Comparison of ENCODE assay signal across 16 cellular contexts in genomic region chr2:201154615-201155014, GRCh38. TPM values are rescaled to one million over a fixed set of nuclear protein-coding genes. Genes with fewer than 3 reads are reported as not detected.
DNase-seq lines count a peak whose midpoint lies in the region; ATAC-seq, FAIRE-seq and TF ChIP-seq lines count a peak whose summit lies in the region.
"Had no signal": no experiment of that assay in that cellular context is flagged by ENCODE, and none has a peak within 500 bp of the region (broad histone marks: within the 10 kb centered on the region; RNA-seq: fewer than 3 reads in every experiment).

No MANE protein-coding gene starts in this region.

- H3K27me3 Mint-ChIP-seq in activated T-helper 17 cell treated with anti-CD3 and anti-CD28 coated beads, Interleukin-2, amount 50 U/mL, for 72 hours: no peaks in the 10 kb centered on the region

- POLR2A ChIA-PET in HepG2 (lab: Yijun Ruan, JAX): interaction anchor here (3.4 kb wide), 1 partner anchor 37 kb away, joined by 13 read pairs; no protein-coding TSS in a partner anchor

- H3K9ac ChIP-seq in HepG2 (ENCODE audit: insufficient read depth, low read depth, low read length): no peak overlapping the region

- H3K4me3 ChIP-seq in HepG2 (replicated peaks in 1 of 3; ENCODE audit: insufficient read depth in 1 of 3, low read depth in 2 of 3, low read length in 3 of 3): no peak overlapping the region
- H3K4me3 ChIP-seq in right lobe of liver: no peak overlapping the region
- H3K4me3 ChIP-seq in lung: no peak overlapping the region
- H3K4me3 ChIP-seq in upper lobe of left lung: no peak overlapping the region
- H3K4me3 ChIP-seq: breast epithelium, GM23338 had no signal

- H3K4me3 Mint-ChIP-seq in activated T-helper 17 cell treated with anti-CD3 and anti-CD28 coated beads, Interleukin-2, amount 50 U/mL, for 72 hours: no peak overlapping the region
- H3K4me3 Mint-ChIP-seq: GM23338 had no signal

- FAIRE-seq in HepG2 (lab: Jason Lieb, UNC): no peak
- FAIRE-seq: small intestine had no signal

- H3K27ac ChIP-seq in HepG2 (ENCODE audit: extremely low read length, insufficient read depth, low read length) (no peak overlapping the region), right lobe of liver (peak overlapping the region in 1 of 3 donors; percentile 48), lung (ENCODE audit: low read depth in 1 of 2, low read length in 1 of 2) (peak overlapping the region; percentile 30 to 62), upper lobe of left lung (peak overlapping the region in 3 of 4 donors; percentile 71 to 90 (median 80))
- H3K27ac ChIP-seq: breast epithelium had no signal

- CTCF ChIA-PET in HepG2 (lab: Yijun Ruan, JAX; ENCODE audit: low intra/inter-chr PET ratio, low total read pairs): no interaction called here

- no peak overlapping the region for H3K4me2 ChIP-seq in HepG2 (ENCODE audit: low read depth, low read length)
- H3K4me2 ChIP-seq: GM23338 had no signal

- no TSS peak for BruUV-seq in HepG2 (replicated peaks; lab: Mats Ljungman, UMichigan)

- intact Hi-C loops in HepG2 (cut with micrococcal nuclease; ENCODE audit: unreplicated experiment): no loop called here
- intact Hi-C loops in right lobe of liver (cut with DNase I): no loop called here

- no peak for TF ChIP-seq POLR2A in HepG2 (IDR thresholded peaks at IDR 0.05; ENCODE audit: insufficient read depth in 1 of 2, low read depth in 2 of 2, low read length in 2 of 2)
- TF ChIP-seq POLR2A in right lobe of liver (IDR thresholded peaks at IDR 0.05): no peak
- no peak for TF ChIP-seq POLR2A in upper lobe of left lung (IDR thresholded peaks at IDR 0.05)

- no peaks in the 10 kb centered on the region for H3K9me3 ChIP-seq in HepG2 (ENCODE audit: low read length)
- no peaks in the 10 kb centered on the region for H3K9me3 ChIP-seq in right lobe of liver
- H3K9me3 ChIP-seq in lung (ENCODE audit: control insufficient read depth in 2 of 2, insufficient read depth in 1 of 2, low read length in 1 of 2): no peaks in the 10 kb centered on the region
- H3K9me3 ChIP-seq in upper lobe of left lung: no peaks in the 10 kb centered on the region
- H3K9me3 ChIP-seq: breast epithelium had no signal

- TF ChIP-seq CTCF in HepG2 (CRISPR knock-in tag; IDR thresholded peaks at IDR 0.05) (no peak), right lobe of liver (IDR thresholded peaks at IDR 0.05) (no peak), lung (IDR thresholded peaks at IDR 0.05; ENCODE audit: control extremely low read depth, extremely low read depth) (no peak), upper lobe of left lung (IDR thresholded peaks at IDR 0.05) (no peak)

- H3K36me3 Mint-ChIP-seq in activated T-helper 17 cell treated with anti-CD3 and anti-CD28 coated beads, Interleukin-2, amount 50 U/mL, for 72 hours (ENCODE audit: low read depth): peaks cover 100% of the 10 kb centered on the region

- DNase-seq in HepG2 (ENCODE audit: low spot score): no peak
- no peak for DNase-seq in right lobe of liver
- DNase-seq in lung (ENCODE audit: low spot score): no peak
- DNase-seq in upper lobe of left lung: no peak
- DNase-seq: activated CD4-positive, alpha-beta T cell treated with anti-CD3 and anti-CD28 coated beads for 4 hours; activated effector memory CD4-positive, alpha-beta T cell treated with anti-CD3 and anti-CD28 coated beads, Interleukin-2, amount 50 U/mL, for 16 hours; effector CD8-positive, alpha-beta T cell; NCI-H69; occipital lobe; small intestine had no signal

- no peak for TF ChIP-seq RAD21 in HepG2 (CRISPR knock-in tag; IDR thresholded peaks at IDR 0.05)

- H3K4me1 ChIP-seq in HepG2 (ENCODE audit: insufficient read depth, low read length) (peaks cover 32% of the 10 kb centered on the region), right lobe of liver (peaks cover 0 to 6% (median 0%) of the 10 kb centered on the region in 4 donors), lung (ENCODE audit: control insufficient read depth in 2 of 2, insufficient read depth in 2 of 2, low read length in 2 of 2) (peaks cover 16 to 28% of the 10 kb centered on the region in 2 donors), upper lobe of left lung (peaks cover 67 to 87% (median 78%) of the 10 kb centered on the region in 4 donors)

- H3K27me3 ChIP-seq in HepG2 (ENCODE audit: control insufficient read depth in 1 of 2, insufficient read depth in 2 of 2, low read length in 2 of 2) (no peaks in the 10 kb centered on the region), right lobe of liver (no peaks in the 10 kb centered on the region), lung (ENCODE audit: control insufficient read depth, insufficient read depth) (no peaks in the 10 kb centered on the region), upper lobe of left lung (no peaks in the 10 kb centered on the region)
- H3K27me3 ChIP-seq: breast epithelium had no signal

- peaks cover 37% of the 10 kb centered on the region for H3K4me1 Mint-ChIP-seq in activated T-helper 17 cell treated with anti-CD3 and anti-CD28 coated beads, Interleukin-2, amount 50 U/mL, for 72 hours

- TF ChIP-seq EP300 in HepG2 (IDR thresholded peaks at IDR 0.05; ENCODE audit: low read depth in 2 of 2, low read length in 2 of 2) (no peak), HepG2 (CRISPR knock-in tag; IDR thresholded peaks at IDR 0.05; ENCODE audit: borderline replicate concordance) (no peak), upper lobe of left lung (IDR thresholded peaks at IDR 0.05) (no peak)

- H3K9me3 Mint-ChIP-seq in activated T-helper 17 cell treated with anti-CD3 and anti-CD28 coated beads, Interleukin-2, amount 50 U/mL, for 72 hours: no peaks in the 10 kb centered on the region
- H3K9me3 Mint-ChIP-seq: GM23338 had no signal

- H3K27ac Mint-ChIP-seq in activated T-helper 17 cell treated with anti-CD3 and anti-CD28 coated beads, Interleukin-2, amount 50 U/mL, for 72 hours: peak overlapping the region; percentile 81
- H3K27ac Mint-ChIP-seq: GM23338 had no signal

- no peak overlapping the region for H2AFZ ChIP-seq in HepG2 (ENCODE audit: low read length)
- H2AFZ ChIP-seq: GM23338 had no signal

- H3K36me3 ChIP-seq in HepG2 (replicated peaks in 1 of 2; ENCODE audit: control insufficient read depth in 1 of 2, insufficient read depth in 2 of 2, low read length in 2 of 2): peaks cover 12 to 59% of the 10 kb centered on the region in 2 experiments; a peak in 4 of 5 replicates
- H3K36me3 ChIP-seq in right lobe of liver: peaks cover 7 to 92% (median 45%) of the 10 kb centered on the region in 4 donors
- H3K36me3 ChIP-seq in lung (ENCODE audit: control insufficient read depth in 2 of 2, insufficient read depth in 2 of 2, low read length in 2 of 2): peaks cover 47% of the 10 kb centered on the region in 2 donors
- H3K36me3 ChIP-seq in upper lobe of left lung: peaks cover 30 to 97% (median 84%) of the 10 kb centered on the region in 4 donors

- H4K20me1 ChIP-seq in HepG2 (ENCODE audit: insufficient read depth, low read length): no peaks in the 10 kb centered on the region

- no peak for ATAC-seq in HepG2
- no peak for ATAC-seq in right lobe of liver
- no peak for ATAC-seq in activated T-helper 17 cell treated with anti-CD3 and anti-CD28 coated beads, Interleukin-2, amount 50 U/mL, for 72 hours (replicated peaks)
- no peak for ATAC-seq in lung (ENCODE audit: insufficient read depth, low FRiP score)
- no peak for ATAC-seq in upper lobe of left lung (ENCODE audit: low FRiP score in 2 of 2)
- ATAC-seq in GM18519 (IDR thresholded peaks at IDR 0.05; ENCODE audit: low FRiP score, unreplicated experiment): no peak
- no peak for ATAC-seq in GM18907 (IDR thresholded peaks at IDR 0.05; ENCODE audit: unreplicated experiment)
- no peak for ATAC-seq in GM21360 (IDR thresholded peaks at IDR 0.05; ENCODE audit: unreplicated experiment)
- ATAC-seq: GM23338 had no signal

- 28% methylated on average over 1 of the region's 1 CpG for WGBS in HepG2 (ENCODE audit: low lambda C conversion rate)
- WGBS in right lobe of liver (ENCODE audit: insufficient coverage, low coverage, low lambda C conversion rate, missing lambda C conversion rate): 58% methylated on average over 1 of the region's 1 CpG
- WGBS in lung, 2 donors: 64 to 83% methylated on average over 1 of the region's 1 CpG
- 73 to 89% methylated on average over 1 of the region's 1 CpG for WGBS in upper lobe of left lung, 2 donors

- peaks cover 3% of the 10 kb centered on the region for H3K79me2 ChIP-seq in HepG2 (ENCODE audit: insufficient read depth, low read length)

- in situ Hi-C loops in HepG2 (cut with HindIII; ENCODE audit: extremely low pct_ligation_motif_present, low pct_unique_long_range_greater_than_20kb): no loop called here

RNA-seq across cellular contexts. Expression of gene CASP10, which starts 28.3 kb away (rescaled TPM):
- total RNA-seq in HepG2 (2016; rRNA removed; fragmentation: Illumina TruSeq; extraction: Trizol): 22.2 and 31.1 TPM in 2 replicates
- 1.6 and 2.2 TPM in 2 replicates for total RNA-seq in HepG2 (2016; cell fraction: cytosol; rRNA removed; fragmentation: Illumina TruSeq; extraction: Trizol; ENCODE audit: low read depth)
- total RNA-seq in HepG2 (2016; cell fraction: insoluble cytoplasmic fraction; rRNA removed; fragmentation: Illumina TruSeq; extraction: Trizol): 22.9 and 30.3 TPM in 2 replicates
- 6.6 and 8.3 TPM in 2 replicates for total RNA-seq in HepG2 (2016; cell fraction: membrane; rRNA removed; fragmentation: Illumina TruSeq; extraction: Trizol)
- 26.9 and 27.1 TPM in 2 replicates for total RNA-seq in HepG2 (2016; cell fraction: nucleus; rRNA removed; fragmentation: Illumina TruSeq; extraction: Trizol)
- 23.8 and 25.1 TPM in 2 replicates for polyA plus RNA-seq in HepG2 (2011; rRNA removed)
- polyA plus RNA-seq in HepG2 (2011; cell fraction: cytosol; rRNA removed): 12.7 and 16.6 TPM in 2 replicates
- polyA plus RNA-seq in HepG2 (2011; cell fraction: nucleus; rRNA removed): 24.5 and 34.7 TPM in 2 replicates
- 11.2 and 17.0 TPM in 2 replicates for polyA plus RNA-seq in HepG2 (2012)
- polyA plus RNA-seq in HepG2 (2016; cell fraction: cytosol; fragmentation: Illumina TruSeq; extraction: Trizol; ENCODE audit: low read depth): 0.84 and 1.2 TPM in 2 replicates
- polyA plus RNA-seq in HepG2 (2016; cell fraction: insoluble cytoplasmic fraction; fragmentation: Illumina TruSeq; extraction: Trizol; ENCODE audit: low read depth): 14.4 and 15.3 TPM in 2 replicates
- polyA plus RNA-seq in HepG2 (2016; cell fraction: membrane; fragmentation: Illumina TruSeq; extraction: Trizol; ENCODE audit: low read depth): 1.9 and 2.2 TPM in 2 replicates
- polyA plus RNA-seq in HepG2 (2016; cell fraction: nucleus; fragmentation: Illumina TruSeq; extraction: Trizol; ENCODE audit: insufficient read depth, low read depth): 20.1 and 22.5 TPM in 2 replicates
- polyA minus RNA-seq in HepG2 (2011; rRNA and poly(A)+ RNA removed; ENCODE audit: low replicate concordance): 7.9 and 31.1 TPM in 2 replicates
- polyA minus RNA-seq in HepG2 (2011; cell fraction: cytosol; rRNA and poly(A)+ RNA removed): 14.6 and 20.1 TPM in 2 replicates
- 47.4 and 79.1 TPM in 2 replicates for polyA minus RNA-seq in HepG2 (2011; cell fraction: nucleus; rRNA and poly(A)+ RNA removed)
- total RNA-seq in right lobe of liver: 1 to 10 TPM; 4.2 to 9.4 (median 8.4) TPM
- total RNA-seq in activated T-helper 17 cell treated with anti-CD3 and anti-CD28 coated beads, Interleukin-2, amount 50 U/mL, for 72 hours: 10 to 100 TPM; 10.8 to 22.7 TPM
- total RNA-seq in lung: 10 to 100 TPM; 24.3 to 74.4 TPM
- polyA plus RNA-seq in lung: 1 to 10 TPM; 8.9 to 9.1 TPM
- total RNA-seq in upper lobe of left lung: 10 to 100 TPM; 21.1 to 67.1 (median 29.9) TPM

RNA-seq across cellular contexts. Expression of gene CFLAR, which starts 38.7 kb away (rescaled TPM):
- total RNA-seq in HepG2 (2016; rRNA removed; fragmentation: Illumina TruSeq; extraction: Trizol) (92.1 and 109 TPM in 2 replicates), right lobe of liver (10 to 100 TPM; 50.2 to 85.4 (median 66.3) TPM), lung (100 to 1,000 TPM; 294 to 345 TPM), upper lobe of left lung (1,000 to 10,000 TPM in 1 of 6 donors, 100 to 1,000 TPM in 5; 263 to 1,189 (median 435) TPM)
- total RNA-seq in HepG2 (2016; cell fraction: cytosol; rRNA removed; fragmentation: Illumina TruSeq; extraction: Trizol; ENCODE audit: low read depth): 30.7 and 32.1 TPM in 2 replicates
- 93.7 and 102 TPM in 2 replicates for total RNA-seq in HepG2 (2016; cell fraction: insoluble cytoplasmic fraction; rRNA removed; fragmentation: Illumina TruSeq; extraction: Trizol)
- total RNA-seq in HepG2 (2016; cell fraction: membrane; rRNA removed; fragmentation: Illumina TruSeq; extraction: Trizol): 40.1 and 45.4 TPM in 2 replicates
- total RNA-seq in HepG2 (2016; cell fraction: nucleus; rRNA removed; fragmentation: Illumina TruSeq; extraction: Trizol): 117 and 122 TPM in 2 replicates
- polyA plus RNA-seq in HepG2 (2011; rRNA removed) (37.3 and 43.8 TPM in 2 replicates), lung (100 to 1,000 TPM; 101 to 182 TPM)
- 20.7 and 26.9 TPM in 2 replicates for polyA plus RNA-seq in HepG2 (2011; cell fraction: cytosol; rRNA removed)
- polyA plus RNA-seq in HepG2 (2011; cell fraction: nucleus; rRNA removed): 67.5 and 77.8 TPM in 2 replicates
- 46.4 and 55.2 TPM in 2 replicates for polyA plus RNA-seq in HepG2 (2012)
- 12.3 and 18.6 TPM in 2 replicates for polyA plus RNA-seq in HepG2 (2016; cell fraction: cytosol; fragmentation: Illumina TruSeq; extraction: Trizol; ENCODE audit: low read depth)
- 85.8 and 89.0 TPM in 2 replicates for polyA plus RNA-seq in HepG2 (2016; cell fraction: insoluble cytoplasmic fraction; fragmentation: Illumina TruSeq; extraction: Trizol; ENCODE audit: low read depth)
- 27.6 and 32.5 TPM in 2 replicates for polyA plus RNA-seq in HepG2 (2016; cell fraction: membrane; fragmentation: Illumina TruSeq; extraction: Trizol; ENCODE audit: low read depth)
- 97.6 and 113 TPM in 2 replicates for polyA plus RNA-seq in HepG2 (2016; cell fraction: nucleus; fragmentation: Illumina TruSeq; extraction: Trizol; ENCODE audit: insufficient read depth, low read depth)
- 26.0 and 106 TPM in 2 replicates for polyA minus RNA-seq in HepG2 (2011; rRNA and poly(A)+ RNA removed; ENCODE audit: low replicate concordance)
- 21.5 and 23.9 TPM in 2 replicates for polyA minus RNA-seq in HepG2 (2011; cell fraction: cytosol; rRNA and poly(A)+ RNA removed)
- polyA minus RNA-seq in HepG2 (2011; cell fraction: nucleus; rRNA and poly(A)+ RNA removed): 213 and 290 TPM in 2 replicates
- total RNA-seq in activated T-helper 17 cell treated with anti-CD3 and anti-CD28 coated beads, Interleukin-2, amount 50 U/mL, for 72 hours: 100 to 1,000 TPM; 224 to 559 TPM
